ENCODE assay signal across 22 cellular contexts in the genomic region with DNA sequence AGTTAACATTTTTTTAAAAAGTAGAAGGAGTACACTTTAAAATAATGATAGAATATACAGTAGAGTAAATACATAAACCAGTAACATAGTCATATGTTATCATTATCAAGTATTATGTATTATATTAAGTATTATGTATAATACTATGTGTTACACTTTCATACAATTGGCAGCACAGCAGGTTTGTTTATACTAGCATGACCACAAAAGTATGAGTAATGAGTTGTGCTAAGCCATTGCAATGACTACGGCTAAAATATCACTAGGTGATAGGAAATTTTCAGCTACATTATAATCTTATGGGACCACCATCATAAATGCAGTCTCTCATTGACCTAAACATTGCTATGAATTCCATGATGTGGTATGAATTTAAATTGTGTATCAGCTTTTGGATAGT.
"Had no signal": no experiment of that assay in that cellular context is flagged by ENCODE, and none has a peak within 500 bp of the region (broad histone marks: within the 10 kb centered on the region; RNA-seq: fewer than 3 reads in every experiment).

No MANE protein-coding gene starts in this region.

- H3K4me3 ChIP-seq: adrenal gland, body of pancreas, left ventricle myocardium inferior, right atrium auricular region, tibial artery, uterus had no signal

- H3K27ac ChIP-seq: adrenal gland, body of pancreas, left ventricle myocardium inferior, right atrium auricular region, tibial artery, uterus had no signal

- H3K9me3 Mint-ChIP-seq: activated T-helper 1 cell treated with anti-CD3 and anti-CD28 coated beads, Interleukin-12 subunit alpha, Interleukin-12 subunit beta, Interleukin-2, Interleukin-4 antibody, amounts not matched to agents 30 ng/mL and 10 ng/mL and 1 ng/mL, durations not matched to agents 14 hours and 24 hours and 36 hours had no signal

- H3K27ac Mint-ChIP-seq: activated CD4-positive, alpha-beta memory T cell treated with anti-CD3 and anti-CD28 coated beads for 36 hours; activated naive CD4-positive, alpha-beta T cell treated with anti-CD3 and anti-CD28 coated beads, Interleukin-2, amount 50 U/mL, for 72 hours; activated T-helper 1 cell treated with anti-CD3 and anti-CD28 coated beads, Interleukin-12 subunit alpha, Interleukin-12 subunit beta, Interleukin-2, Interleukin-4 antibody, amounts not matched to agents 30 ng/mL and 10 ng/mL and 1 ng/mL, durations not matched to agents 14 hours and 24 hours and 36 hours; progenitor cell of endocrine pancreas; T-helper 2 cell treated with Interferon-gamma antibody and Interleukin-4, amounts not matched to agents 5 μg/mL and 100 μg/mL, for 36 hours had no signal

- DNase-seq: activated CD4-positive, alpha-beta memory T cell treated with anti-CD3 and anti-CD28 coated beads for 36 hours; activated CD4-positive, alpha-beta T cell treated with anti-CD3 and anti-CD28 coated beads for 4 hours; activated gamma-delta T cell treated with Interleukin-2 at 50 U/mL for 16 hours; activated T-cell treated with anti-CD3 and anti-CD28 coated beads for 4 hours; adrenal gland; body of pancreas; cortex of kidney; islet precursor cell; left ventricle myocardium inferior; stimulated activated CD4-positive, alpha-beta T cell treated with anti-CD3 and anti-CD28 coated beads, Interleukin-2, amount 100 ng/mL, for 24 hours; stimulated activated naive CD8-positive, alpha-beta T cell treated with anti-CD3 and anti-CD28 coated beads, Interleukin-15, Interleukin-2, amounts not matched to agents 100 U/mL and 50 U/mL, for 24 hours; substantia nigra; tibial artery; uterus had no signal

- H3K36me3 ChIP-seq: adrenal gland, left ventricle myocardium inferior, right atrium auricular region, tibial artery, uterus had no signal

- H3K36me3 Mint-ChIP-seq: activated CD4-positive, alpha-beta memory T cell treated with anti-CD3 and anti-CD28 coated beads for 36 hours; activated naive CD4-positive, alpha-beta T cell treated with anti-CD3 and anti-CD28 coated beads, Interleukin-2, amount 50 U/mL, for 72 hours had no signal

- H3K4me3 Mint-ChIP-seq: activated CD4-positive, alpha-beta memory T cell treated with anti-CD3 and anti-CD28 coated beads for 36 hours; activated T-helper 1 cell treated with anti-CD3 and anti-CD28 coated beads, Interleukin-12 subunit alpha, Interleukin-12 subunit beta, Interleukin-2, Interleukin-4 antibody, amounts not matched to agents 30 ng/mL and 10 ng/mL and 1 ng/mL, durations not matched to agents 14 hours and 24 hours and 36 hours; central memory CD8-positive, alpha-beta T cell; neural crest cell; T-helper 2 cell treated with Interferon-gamma antibody and Interleukin-4, amounts not matched to agents 5 μg/mL and 100 μg/mL, for 36 hours had no signal

- FAIRE-seq: TTC549 had no signal

- H3K4me1 Mint-ChIP-seq: central memory CD8-positive, alpha-beta T cell; neural crest cell had no signal

- H3K9me3 ChIP-seq: adrenal gland, body of pancreas, left ventricle myocardium inferior, right atrium auricular region, tibial artery, uterus had no signal

- H3K4me1 ChIP-seq: adrenal gland, body of pancreas, left ventricle myocardium inferior, right atrium auricular region, uterus had no signal

- H3K27me3 Mint-ChIP-seq: activated CD4-positive, alpha-beta memory T cell treated with anti-CD3 and anti-CD28 coated beads for 36 hours; central memory CD8-positive, alpha-beta T cell; progenitor cell of endocrine pancreas had no signal

- H3K27me3 ChIP-seq: adrenal gland, body of pancreas, right atrium auricular region, tibial artery, uterus had no signal
